Comparison of ENCODE assay signal across 16 cellular contexts in genomic region chr4:89422441-89422950, GRCh38.
DNase-seq lines count a peak whose midpoint lies in the region; ATAC-seq and TF ChIP-seq lines count a peak whose summit lies in the region.
"Had no signal": no experiment of that assay in that cellular context is flagged by ENCODE, and none has a peak within 500 bp of the region (broad histone marks: within the 10 kb centered on the region; RNA-seq: fewer than 3 reads in every experiment).

No MANE protein-coding gene starts in this region.

- in situ Hi-C loops in mammary epithelial cell (cut with MboI; ENCODE audit: low sequenced_read_pairs in 2 of 2): no loop called here

- peak overlapping the region; percentile 85 for H3K27ac Mint-ChIP-seq in endothelial cell (ENCODE audit: unreplicated experiment)
- H3K27ac Mint-ChIP-seq: CD4-positive, CD25-positive, alpha-beta regulatory T cell had no signal

- no peak overlapping the region for H2AFZ ChIP-seq in mammary epithelial cell (ENCODE audit: low read depth, low read length)
- H2AFZ ChIP-seq: GM23248 had no signal

- H3K9me3 Mint-ChIP-seq in endothelial cell (ENCODE audit: unreplicated experiment): no peaks in the 10 kb centered on the region

- intact Hi-C loops in mammary epithelial cell (cut with micrococcal nuclease) (no loop called here), breast epithelium (cut with DNase I; ENCODE audit: low total_unique reads) (no loop called here)

- no peak overlapping the region for H3K27ac ChIP-seq in mammary epithelial cell (ENCODE audit: insufficient read depth, low read depth, low read length)
- H3K27ac ChIP-seq in breast epithelium: no peak overlapping the region
- H3K27ac ChIP-seq: BLaER1, GM23248 had no signal

- peak; percentile 13 for DNase-seq in mammary epithelial cell
- DNase-seq in breast epithelium (ENCODE audit: low spot score in 2 of 2): no peak
- DNase-seq in endothelial cell (ENCODE audit: low spot score): no peak
- DNase-seq in renal cortical epithelial cell (ENCODE audit: low read depth): peak; percentile 30
- DNase-seq in NCI-H510A (lab: John Stamatoyannopoulos, UW): no peak
- DNase-seq in GM10266 (ENCODE audit: extremely low spot score): no peak
- DNase-seq: 8988T; AML-193; Calu3; CD4-positive, CD25-positive, alpha-beta regulatory T cell; DMS 273 treated with DMSO at 0.1 percent for 48 hours; GM23248; H7 had no signal

- dilution Hi-C loops in mammary epithelial cell (cut with HindIII; ENCODE audit: low sequenced_read_pairs): no loop called here

- CTCF ChIA-PET in mammary epithelial cell (lab: Charles Lee; ENCODE audit: low non-redundant PET): no interaction called here

- H3K36me3 ChIP-seq in mammary epithelial cell (ENCODE audit: insufficient read depth, low read length) (no peaks in the 10 kb centered on the region), breast epithelium (no peaks in the 10 kb centered on the region)
- H3K36me3 ChIP-seq: BLaER1 had no signal

- H3K4me1 ChIP-seq in mammary epithelial cell (ENCODE audit: insufficient read depth, low read length) (no peaks in the 10 kb centered on the region), breast epithelium (no peaks in the 10 kb centered on the region)

- TF ChIP-seq POLR2A in breast epithelium (IDR thresholded peaks at IDR 0.05): no peak

- no peak for ATAC-seq in HG03565 (IDR thresholded peaks at IDR 0.05; ENCODE audit: unreplicated experiment)
- ATAC-seq: GM12878 had no signal

- H3K4me3 ChIP-seq in mammary epithelial cell (replicated peaks in 1 of 3; ENCODE audit: insufficient read depth in 1 of 3, low read depth in 2 of 3, low read length in 3 of 3) (no peak overlapping the region), breast epithelium (no peak overlapping the region)
- H3K4me3 ChIP-seq: BLaER1, GM12878, GM23248 had no signal

- H3K27me3 Mint-ChIP-seq in endothelial cell (ENCODE audit: unreplicated experiment): no peaks in the 10 kb centered on the region
- H3K27me3 Mint-ChIP-seq: CD4-positive, CD25-positive, alpha-beta regulatory T cell had no signal

- no peak overlapping the region for H3K9ac ChIP-seq in mammary epithelial cell (ENCODE audit: insufficient read depth, low read length)
- H3K9ac ChIP-seq: BLaER1, GM23248 had no signal

- no TSS peak for BruUV-seq in mammary epithelial cell (replicated peaks; lab: Mats Ljungman, UMichigan)

- H3K9me3 ChIP-seq in mammary epithelial cell (replicated peaks; ENCODE audit: insufficient read depth, low read length) (no peaks in the 10 kb centered on the region), breast epithelium (no peaks in the 10 kb centered on the region)
- H3K9me3 ChIP-seq: BLaER1 had no signal

- TF ChIP-seq CTCF in mammary epithelial cell (conservative IDR thresholded peaks at IDR 0.05 in 1 of 2, IDR thresholded peaks at IDR 0.05 in 1 of 2; ENCODE audit: extremely low read depth in 1 of 2, insufficient read depth in 1 of 2, low read depth in 1 of 2, low read length in 2 of 2) (no peak), breast epithelium (IDR thresholded peaks at IDR 0.05) (no peak), endothelial cell (IDR thresholded peaks at IDR 0.05; ENCODE audit: unreplicated experiment) (no peak), GM10266 (IDR thresholded peaks at IDR 0.05; ENCODE audit: control insufficient read depth, insufficient read depth, low read depth, missing control alignments) (no peak)

- 33% methylated on average over 2 of the region's 2 CpGs for WGBS in mammary epithelial cell (ENCODE audit: low coverage, missing lambda C conversion rate)

- H4K20me1 ChIP-seq in mammary epithelial cell (ENCODE audit: insufficient read depth, low read length): no peaks in the 10 kb centered on the region
- H4K20me1 ChIP-seq: BLaER1 had no signal

- H3K4me3 Mint-ChIP-seq in endothelial cell (ENCODE audit: unreplicated experiment): no peak overlapping the region
- H3K4me3 Mint-ChIP-seq: CD4-positive, CD25-positive, alpha-beta regulatory T cell had no signal

- H3K4me1 Mint-ChIP-seq in endothelial cell (ENCODE audit: unreplicated experiment): peaks cover 15% of the 10 kb centered on the region

- H3K27me3 ChIP-seq in mammary epithelial cell (ENCODE audit: insufficient read depth, low read length): no peaks in the 10 kb centered on the region
- H3K27me3 ChIP-seq in breast epithelium: no peaks in the 10 kb centered on the region
- H3K27me3 ChIP-seq: BLaER1 had no signal

- H3K4me2 ChIP-seq in mammary epithelial cell (ENCODE audit: insufficient read depth, low read depth, low read length): no peak overlapping the region
- H3K4me2 ChIP-seq: BLaER1 had no signal

- no peaks in the 10 kb centered on the region for H3K79me2 ChIP-seq in mammary epithelial cell (ENCODE audit: insufficient read depth, low read length)

- H3K36me3 Mint-ChIP-seq in endothelial cell (ENCODE audit: low read depth, unreplicated experiment): no peaks in the 10 kb centered on the region
- H3K36me3 Mint-ChIP-seq: CD4-positive, CD25-positive, alpha-beta regulatory T cell had no signal

Comparison
In these comparisons a context has a peak if more than half of its experiments do, and no peak if none do; other contexts are left out.
1. DNase-seq: peak in mammary epithelial cell (single experiment) and renal cortical epithelial cell (single experiment); none in breast epithelium (0 of 2), endothelial cell (single experiment), NCI-H510A (single experiment) and GM10266 (single experiment).